29 cellular contexts compared by ENCODE assay signal in the genomic region with DNA sequence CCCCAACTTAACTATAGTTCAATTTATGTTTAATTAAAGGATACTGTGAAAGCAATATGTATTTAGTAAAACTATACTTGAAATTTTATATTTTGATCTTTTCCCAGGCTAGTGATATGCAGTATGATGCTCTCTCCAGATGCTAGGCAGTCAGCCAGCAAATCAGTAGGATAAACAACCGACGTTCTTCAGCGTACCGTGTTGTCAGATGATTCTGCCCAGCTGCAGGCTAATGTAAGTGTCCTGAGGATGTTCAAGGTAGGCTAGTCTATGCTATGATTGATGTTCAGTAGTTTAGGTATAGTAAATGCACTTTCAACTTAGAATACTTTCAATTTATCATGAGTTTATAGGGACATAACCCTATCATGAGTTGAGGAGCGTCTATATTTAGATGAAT.
"Had no signal": no experiment of that assay in that cellular context is flagged by ENCODE, and none has a peak within 500 bp of the region (broad histone marks: within the 10 kb centered on the region; RNA-seq: fewer than 3 reads in every experiment).

No MANE protein-coding gene starts in this region.

- H3K9me3 ChIP-seq: lower lobe of right lung, pancreas, prostate gland, thoracic aorta had no signal

- ATAC-seq: activated CD4-positive, CD25-positive, alpha-beta regulatory T cell treated with anti-CD3 and anti-CD28 coated beads, Interleukin-2, amount 50 U/mL, for 24 hours; activated naive CD8-positive, alpha-beta T cell treated with anti-CD3 and anti-CD28 coated beads, Interleukin-2, amount 50 U/mL, for 24 hours; activated T-cell treated with anti-CD3 and anti-CD28 coated beads, Interleukin-2, amount 50 U/mL, for 4 hours; activated T-helper 17 cell treated with anti-CD3 and anti-CD28 coated beads, Interleukin-2, amount 50 U/mL, for 72 hours; heart left ventricle; left lung; lower lobe of right lung; naive thymus-derived CD8-positive, alpha-beta T cell; pancreas; sciatic nerve; stimulated activated effector memory CD8-positive, alpha-beta T cell treated with anti-CD3 and anti-CD28 coated beads, Interleukin-12 subunit alpha, Interleukin-12 subunit beta, amount 100 ng/mL, for 72 hours had no signal

- DNase-seq: activated CD4-positive, alpha-beta memory T cell treated with anti-CD3 and anti-CD28 coated beads for 36 hours; activated CD4-positive, alpha-beta T cell treated with anti-CD3 and anti-CD28 coated beads, Interleukin-2, amount 10 ng/mL, durations not matched to agents 24 days and 14 days; activated gamma-delta T cell treated with Interleukin-2 at 50 U/mL for 16 hours; activated naive CD8-positive, alpha-beta T cell treated with anti-CD3 and anti-CD28 coated beads, Interleukin-2, amount 50 U/mL, for 24 hours; activated T-cell treated with anti-CD3 and anti-CD28 coated beads, Interleukin-2, amount 50 U/mL, for 4 hours; amygdala; caudate nucleus; hypothalamus; immature natural killer cell; left lung; lower lobe of right lung; mesenchymal stem cell; naive thymus-derived CD8-positive, alpha-beta T cell; nucleus accumbens; pancreas; retina; stimulated activated CD4-positive, alpha-beta T cell treated with anti-CD3 and anti-CD28 coated beads, Interleukin-4, amount 100 ng/mL, for 24 hours; trophoblast cell; WERI-Rb-1 had no signal

- H3K27ac ChIP-seq: heart left ventricle, left lung, lower lobe of right lung, pancreas, prostate gland, skin epidermis, thoracic aorta, WERI-Rb-1 had no signal

- FAIRE-seq: endothelial cell of umbilical vein, pancreas, urothelium cell line had no signal

- H3K4me3 ChIP-seq: heart left ventricle, left lung, lower lobe of right lung, pancreas, prostate gland, skin epidermis, thoracic aorta had no signal

- H3K36me3 ChIP-seq: heart left ventricle, left lung, lower lobe of right lung, pancreas, prostate gland, thoracic aorta, WERI-Rb-1 had no signal

- H3K27me3 ChIP-seq: heart left ventricle, left lung, pancreas had no signal

- H3K4me1 ChIP-seq: heart left ventricle, left lung, lower lobe of right lung, pancreas, prostate gland had no signal
